ENCODE assay signal across 10 cellular contexts in the genomic region with DNA sequence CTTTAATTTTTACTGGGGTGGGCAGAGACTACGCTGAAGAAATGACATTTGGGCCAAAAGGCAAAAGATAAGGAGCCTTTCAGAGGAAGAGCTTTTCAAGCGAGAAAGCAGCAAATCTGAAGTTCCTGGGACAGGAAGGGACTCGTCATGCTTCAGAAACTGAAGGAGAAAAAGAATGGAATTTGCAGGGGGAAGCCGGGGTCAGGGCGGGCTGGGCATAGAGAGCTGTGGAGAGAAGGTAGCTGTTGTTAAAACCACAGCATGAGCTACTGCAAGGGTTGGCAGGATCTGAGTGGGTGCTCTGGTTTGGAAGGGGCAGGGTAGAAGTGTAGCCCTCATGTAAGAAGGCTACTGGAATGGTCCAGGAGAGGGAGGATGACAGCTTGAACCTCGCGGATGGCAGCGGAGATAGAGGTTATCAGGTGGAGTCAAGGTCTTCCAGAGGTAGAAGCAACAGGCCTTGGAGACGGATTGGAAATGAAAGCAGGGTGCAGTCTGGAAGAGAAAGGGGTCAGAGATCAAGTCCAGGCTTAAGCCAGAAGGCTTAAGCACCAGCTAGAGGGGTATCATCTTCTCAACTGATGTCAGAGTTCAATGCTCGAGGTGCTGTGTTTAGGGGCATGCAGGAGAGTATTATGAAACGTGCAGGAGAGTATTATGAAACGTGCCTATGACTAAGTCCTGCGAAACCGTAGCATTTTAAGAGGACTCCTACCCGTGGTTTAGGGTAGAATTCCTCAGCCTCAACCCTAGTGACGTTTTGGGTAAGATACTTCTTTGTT. TPM values are rescaled to one million over a fixed set of nuclear protein-coding genes. Genes with fewer than 3 reads are reported as not detected.
DNase-seq lines count a peak whose midpoint lies in the region; ATAC-seq and TF ChIP-seq lines count a peak whose summit lies in the region.
"Had no signal": no experiment of that assay in that cellular context is flagged by ENCODE, and none has a peak within 500 bp of the region (broad histone marks: within the 10 kb centered on the region; RNA-seq: fewer than 3 reads in every experiment).

No MANE protein-coding gene starts in this region.

- H3K4me3 ChIP-seq in transverse colon, result no peak overlapping the region
- no peak overlapping the region for H3K4me3 ChIP-seq in colonic mucosa

- H3K4me1 ChIP-seq in transverse colon, result peaks cover 20 to 90% (median 71%) of the 10 kb centered on the region in 4 donors
- H3K4me1 ChIP-seq in colonic mucosa, result peaks cover 18% of the 10 kb centered on the region

- H3K27me3 ChIP-seq in transverse colon (no peaks in the 10 kb centered on the region), colonic mucosa (no peaks in the 10 kb centered on the region)

- TF ChIP-seq EP300 in transverse colon (IDR thresholded peaks at IDR 0.05; ENCODE audit: low read depth), result no peak

- ATAC-seq in GM18861 (IDR thresholded peaks at IDR 0.05; ENCODE audit: unreplicated experiment), result no peak
- no peak for ATAC-seq in GM18520 (IDR thresholded peaks at IDR 0.05; ENCODE audit: unreplicated experiment)
- ATAC-seq: effector memory CD8-positive, alpha-beta T cell had no signal

- TF ChIP-seq CTCF in transverse colon (IDR thresholded peaks at IDR 0.05) (no peak), colonic mucosa (IDR thresholded peaks at IDR 0.05) (no peak)

- H3K27ac ChIP-seq in transverse colon (peak overlapping the region; percentile 78 to 84 (median 84)), colonic mucosa (no peak overlapping the region)

- DNase-seq in MV-4-11 (lab: John Stamatoyannopoulos, UW), result peak; percentile 60
- peak; percentile 48 for DNase-seq in astrocyte of the hippocampus (ENCODE audit: low read depth, low spot score)
- DNase-seq in kidney tubule cell (ENCODE audit: low spot score), result peak; percentile 72
- DNase-seq in transverse colon, result no peak
- DNase-seq in NCI-H526 treated with DMSO at 0.1 percent for 48 hours (lab: John Stamatoyannopoulos, UW), result no peak
- DNase-seq in colonic mucosa, result no peak
- DNase-seq: effector memory CD8-positive, alpha-beta T cell; SHP77 treated with DMSO at 0.1 percent for 48 hours had no signal

- in situ Hi-C loops in transverse colon (cut with MboI; ENCODE audit: low pct_ligation_motif_present in 1 of 4, low pct_unique_long_range_greater_than_20kb in 1 of 4, low sequenced_read_pairs in 3 of 4), result no loop called here

- no peaks in the 10 kb centered on the region for H3K36me3 ChIP-seq in transverse colon
- H3K36me3 ChIP-seq in colonic mucosa, result no peaks in the 10 kb centered on the region

- TF ChIP-seq POLR2A in transverse colon (IDR thresholded peaks at IDR 0.05), result no peak

- 67 to 74% methylated on average over 14 to 16 of the region's 16 CpGs for WGBS in transverse colon (ENCODE audit: low coverage in 1 of 2), 2 donors

- H3K9me3 ChIP-seq in transverse colon, result no peaks in the 10 kb centered on the region
- H3K9me3 ChIP-seq in colonic mucosa, result no peaks in the 10 kb centered on the region

- intact Hi-C loops in transverse colon (cut with DNase I; ENCODE audit: low total_unique reads), result no loop called here
- intact Hi-C loops in colonic mucosa (cut with DNase I), result no loop called here

- H3K9ac ChIP-seq in colonic mucosa (ENCODE audit: low read depth in 2 of 2, low read length in 2 of 2), result peak overlapping the region in 1 of 2 donors; percentile 13

RNA-seq across cellular contexts. Expression of a gene that starts 18.9 kb away (rescaled TPM):
- total RNA-seq in transverse colon, result 100 to 1,000 TPM; 120 to 321 (median 252) TPM
- total RNA-seq in colonic mucosa, result 100 to 1,000 TPM; 263 to 359 TPM

Comparison
In these comparisons a context has a peak if more than half of its experiments do, and no peak if none do; other contexts are left out.
1. DNase-seq: peak in MV-4-11 (single experiment), astrocyte of the hippocampus (single experiment) and kidney tubule cell (single experiment); none in transverse colon (single experiment), NCI-H526 treated with DMSO at 0.1 percent for 48 hours (single experiment) and colonic mucosa (single experiment).